In the genomic region with DNA sequence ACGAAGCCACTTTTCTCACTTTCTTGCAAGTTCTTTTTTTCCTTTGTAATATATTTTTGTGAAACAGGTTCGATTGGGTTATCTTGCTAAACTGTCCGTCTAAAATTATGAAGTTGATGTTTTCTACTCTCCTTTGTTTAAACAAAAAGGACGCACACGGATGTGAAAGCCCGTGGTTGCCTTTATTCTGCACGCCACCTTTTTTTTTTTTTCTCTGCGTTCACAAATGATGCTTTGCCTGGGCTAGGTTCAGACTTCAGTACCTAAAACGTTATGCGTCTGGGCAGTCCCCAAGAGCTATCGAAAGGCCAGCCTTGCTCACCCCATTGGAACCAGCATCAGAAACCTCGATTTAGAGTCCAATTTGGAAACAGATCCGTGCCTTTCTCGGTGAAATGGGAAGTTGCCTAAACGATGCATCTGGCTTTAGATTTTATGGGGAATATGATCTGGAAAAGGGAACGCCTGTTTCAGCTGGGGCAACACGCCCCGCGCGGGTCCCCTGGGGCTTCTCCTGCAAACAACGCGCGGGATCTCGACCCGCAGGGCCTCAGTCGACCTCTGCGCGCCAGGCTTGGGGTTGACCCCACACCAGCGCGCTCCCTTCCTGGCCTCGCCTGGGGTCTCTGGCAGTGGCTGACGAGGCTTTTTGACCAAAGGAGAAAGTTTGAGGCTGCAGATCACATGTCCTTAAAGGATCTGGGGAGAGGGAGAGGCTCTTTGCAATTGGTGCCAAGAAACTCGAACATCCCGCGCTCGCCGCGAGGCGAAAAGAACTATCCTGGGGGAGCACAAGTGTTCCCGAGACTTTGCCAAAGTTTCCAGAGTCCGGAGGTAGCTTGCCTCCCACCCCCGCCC, we compare ENCODE assay signal across 8 cellular contexts.
A peak's percentile ranks its signal among the peaks of the same experiment; 100 is the strongest.
DNase-seq lines count a peak whose midpoint lies in the region; ATAC-seq and TF ChIP-seq lines count a peak whose summit lies in the region.

No MANE protein-coding gene starts in this region.

- in situ Hi-C loops in GM13977 (cut with MboI; ENCODE audit: low pct_unique_long_range_greater_than_20kb, low sequenced_read_pairs, unreplicated experiment), result no loop called here

- ATAC-seq in sciatic nerve (no peak), left colon (no peak)

- H3K4me3 ChIP-seq in fibroblast of pulmonary artery (replicated peaks; ENCODE audit: low read depth, low read length), result peak overlapping the region; percentile 49

- peak overlapping the region; percentile 81 for H3K4me3 Mint-ChIP-seq in T-helper 1 cell treated with Interleukin-12 subunit alpha and Interleukin-12 subunit beta and Interleukin-4 antibody, amounts not matched to agents 30 μg/mL and 1 μg/mL, for 36 hours

- DNase-seq in GM13977 (ENCODE audit: low spot score), result peak; percentile 67
- DNase-seq in fibroblast of pulmonary artery (ENCODE audit: low read depth), result no peak
- peak; percentile 75 for DNase-seq in sciatic nerve (ENCODE audit: low spot score)
- DNase-seq in globus pallidus (ENCODE audit: low spot score), result no peak
- no peak for DNase-seq in left colon
- DNase-seq in NCI-H2029 (lab: John Stamatoyannopoulos, UW), result no peak
- no peak for DNase-seq in NCI-H524 treated with DMSO at 0.1 percent for 48 hours (lab: John Stamatoyannopoulos, UW)

- TF ChIP-seq CTCF in GM13977 (IDR thresholded peaks at IDR 0.05; ENCODE audit: extremely low read depth, insufficient read depth, missing control alignments) (no peak), fibroblast of pulmonary artery (IDR thresholded peaks at IDR 0.05; ENCODE audit: low read length, missing control alignments) (no peak)

- H3K4me1 Mint-ChIP-seq in T-helper 1 cell treated with Interleukin-12 subunit alpha and Interleukin-12 subunit beta and Interleukin-4 antibody, amounts not matched to agents 30 μg/mL and 1 μg/mL, for 36 hours (ENCODE audit: low read depth), result peaks cover 54% of the 10 kb centered on the region

- peak overlapping the region; percentile 96 for H3K27ac Mint-ChIP-seq in T-helper 1 cell treated with Interleukin-12 subunit alpha and Interleukin-12 subunit beta and Interleukin-4 antibody, amounts not matched to agents 30 μg/mL and 1 μg/mL, for 36 hours

- peaks cover 7% of the 10 kb centered on the region for H3K36me3 Mint-ChIP-seq in T-helper 1 cell treated with Interleukin-12 subunit alpha and Interleukin-12 subunit beta and Interleukin-4 antibody, amounts not matched to agents 30 μg/mL and 1 μg/mL, for 36 hours (ENCODE audit: low read depth)

- peaks cover 62% of the 10 kb centered on the region for H3K27me3 Mint-ChIP-seq in T-helper 1 cell treated with Interleukin-12 subunit alpha and Interleukin-12 subunit beta and Interleukin-4 antibody, amounts not matched to agents 30 μg/mL and 1 μg/mL, for 36 hours (ENCODE audit: low read depth)

- intact Hi-C loops in sciatic nerve (cut with DNase I), result no loop called here
- intact Hi-C loops in left colon (cut with DNase I, micrococcal nuclease), result loop anchor here (5.0 to 10.0 kb wide), 2 partner anchors 47 to 134 kb away; a partner anchor contains a TSS

- peaks cover 3% of the 10 kb centered on the region for H3K9me3 Mint-ChIP-seq in T-helper 1 cell treated with Interleukin-12 subunit alpha and Interleukin-12 subunit beta and Interleukin-4 antibody, amounts not matched to agents 30 μg/mL and 1 μg/mL, for 36 hours

Comparison
In these comparisons a context has a peak if more than half of its experiments do, and no peak if none do; other contexts are left out.
1. DNase-seq: peak in GM13977 (single experiment) and sciatic nerve (single experiment); none in fibroblast of pulmonary artery (single experiment), globus pallidus (single experiment), left colon (0 of 2), NCI-H2029 (single experiment) and NCI-H524 treated with DMSO at 0.1 percent for 48 hours (single experiment).